15 cellular contexts compared by ENCODE assay signal in the genomic region with DNA sequence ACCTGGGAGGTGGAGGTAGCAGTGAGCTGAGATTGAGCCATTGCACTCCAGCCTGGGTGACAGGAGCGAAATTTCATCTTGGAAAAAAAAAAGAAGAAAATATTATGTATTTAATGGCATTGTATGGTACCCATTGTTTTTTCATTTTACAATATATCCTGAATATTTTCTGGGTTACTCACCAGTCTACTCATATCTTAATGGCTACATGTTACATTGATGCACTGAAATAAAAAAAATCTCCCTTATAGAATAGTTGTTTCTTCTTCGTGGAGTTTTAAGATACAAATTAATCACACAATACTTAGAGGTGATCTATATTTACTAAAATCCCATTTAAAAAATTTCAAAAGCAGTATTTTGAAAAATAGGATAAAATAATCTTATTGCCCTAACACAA.
DNase-seq lines count a peak whose midpoint lies in the region; ATAC-seq and TF ChIP-seq lines count a peak whose summit lies in the region.
"Had no signal": no experiment of that assay in that cellular context is flagged by ENCODE, and none has a peak within 500 bp of the region (broad histone marks: within the 10 kb centered on the region; RNA-seq: fewer than 3 reads in every experiment).

No MANE protein-coding gene starts in this region.

- DNase-seq in ELR (ENCODE audit: low read depth), result peak; percentile 61
- DNase-seq in HT1080 (ENCODE audit: low read depth), result peak; percentile 48
- DNase-seq in astrocyte of the spinal cord (ENCODE audit: low read depth, low spot score), result peak; percentile 15
- peak; percentile 31 to 67 for DNase-seq in foreskin keratinocyte
- DNase-seq in activated T-cell treated with anti-CD3 and anti-CD28 coated beads, Interleukin-2, amount 50 U/mL, for 48 hours, result no peak
- no peak for DNase-seq in cerebellar nuclear complex (lab: John Stamatoyannopoulos, UW)
- DNase-seq: AML-193; Caco-2; CD4-positive, alpha-beta T cell; GDM1 had no signal

- TF ChIP-seq CTCF in astrocyte of the spinal cord (IDR thresholded peaks at IDR 0.05; ENCODE audit: low read depth, low read length), result no peak
- no peak for TF ChIP-seq CTCF in foreskin keratinocyte (conservative IDR thresholded peaks at IDR 0.05)

- H3K27ac ChIP-seq in foreskin keratinocyte, result no peak overlapping the region
- H3K27ac ChIP-seq: 22Rv1, A549, C4-2B had no signal

- H3K27me3 ChIP-seq in foreskin keratinocyte, result no peaks in the 10 kb centered on the region

- in situ Hi-C loops in astrocyte of the spinal cord (cut with HindIII; ENCODE audit: low sequenced_read_pairs), result no loop called here

- no peak overlapping the region for H3K4me3 ChIP-seq in astrocyte of the spinal cord (ENCODE audit: low read depth, low read length)
- H3K4me3 ChIP-seq: A549, HAP-1 had no signal

- ATAC-seq in foreskin keratinocyte (peak; percentile 35), GM21786 (IDR thresholded peaks at IDR 0.05; ENCODE audit: unreplicated experiment) (no peak)

- H3K4me1 ChIP-seq in foreskin keratinocyte, result no peaks in the 10 kb centered on the region
- H3K4me1 ChIP-seq: A549, Caco-2, HAP-1 had no signal

Comparison
In these comparisons a context has a peak if more than half of its experiments do, and no peak if none do; other contexts are left out.
1. DNase-seq: peak in ELR (single experiment), HT1080 (single experiment), astrocyte of the spinal cord (single experiment) and foreskin keratinocyte (2 of 2); none in activated T-cell treated with anti-CD3 and anti-CD28 coated beads, Interleukin-2, amount 50 U/mL, for 48 hours (0 of 2) and cerebellar nuclear complex (0 of 2).